8 cellular contexts compared by ENCODE assay signal in genomic region chr6:122726649-122727048, GRCh38. TPM values are rescaled to one million over a fixed set of nuclear protein-coding genes. Genes with fewer than 3 reads are reported as not detected.
A peak's percentile ranks its signal among the peaks of the same experiment; 100 is the strongest.
DNase-seq lines count a peak whose midpoint lies in the region; ATAC-seq and TF ChIP-seq lines count a peak whose summit lies in the region.

No MANE protein-coding gene starts in this region.

- no peaks in the 10 kb centered on the region for H3K36me3 Mint-ChIP-seq in Calu3 (ENCODE audit: insufficient read depth, unreplicated experiment)

- intact Hi-C loops in Calu3 (cut with micrococcal nuclease; ENCODE audit: unreplicated experiment) (loop anchor here (1.0 to 5.0 kb wide), 3 partner anchors 116 to 249 kb away; partner anchors contain the start of gene PKIB), tibial artery (cut with DNase I; ENCODE audit: low total_unique reads) (no loop called here)

- no peak overlapping the region for H3K4me3 ChIP-seq in HFF-Myc (replicated peaks; ENCODE audit: low read depth, low read length)
- H3K4me3 ChIP-seq in tibial artery = no peak overlapping the region

- CTCF ChIA-PET in Calu3 (lab: Charles Lee) = interaction anchor here (0.8 to 1.8 kb wide), 4 partner anchors 30 to 235 kb away, joined by 3 to 10 read pairs (median 6); partner anchors contain the start of gene PKIB

- H3K4me1 Mint-ChIP-seq in Calu3 (ENCODE audit: low read depth, unreplicated experiment) = no peaks in the 10 kb centered on the region

- no peaks in the 10 kb centered on the region for H3K4me1 ChIP-seq in tibial artery

- no TSS peak for BruUV-seq in Calu3 (replicated peaks; lab: Mats Ljungman, UMichigan)

- peak; percentile 60; the same call in 1 of the 3 replicates for ATAC-seq in SK-N-SH treated with all-trans-retinoic acid at 6 μM for 48 hours

- no peak overlapping the region for H3K27ac Mint-ChIP-seq in Calu3 (ENCODE audit: unreplicated experiment)

- H3K27ac ChIP-seq in tibial artery = no peak overlapping the region

- H3K27me3 Mint-ChIP-seq in Calu3 (ENCODE audit: unreplicated experiment) = no peaks in the 10 kb centered on the region

- H3K9me3 Mint-ChIP-seq in Calu3 (ENCODE audit: low read depth, unreplicated experiment) = no peaks in the 10 kb centered on the region

- TF ChIP-seq CTCF in Calu3 (IDR thresholded peaks at IDR 0.05; ENCODE audit: unreplicated experiment) = no peak
- TF ChIP-seq CTCF in HFF-Myc (IDR thresholded peaks at IDR 0.05; ENCODE audit: low read depth, low read length, missing control alignments) = peak; percentile 58
- peak in 1 of 2 experiments; percentile 13 for TF ChIP-seq CTCF in tibial artery (IDR thresholded peaks at IDR 0.05)

- no peaks in the 10 kb centered on the region for H3K36me3 ChIP-seq in tibial artery

- peaks cover 0 to 7% of the 10 kb centered on the region in 2 donors for H3K27me3 ChIP-seq in tibial artery

- no peak overlapping the region for H3K4me3 Mint-ChIP-seq in Calu3 (ENCODE audit: low read depth, unreplicated experiment)

- DNase-seq in Calu3 = peak; percentile 42
- DNase-seq in HFF-Myc (ENCODE audit: extremely low read depth, low read depth) = no peak
- DNase-seq in kidney glomerular epithelial cell (lab: John Stamatoyannopoulos, UW) = peak; percentile 14
- DNase-seq in NK-92 treated with Interleukin-12 subunit alpha and Interleukin-12 subunit beta, amount 100 ng/mL, for 24 hours (lab: John Stamatoyannopoulos, UW) = no peak
- DNase-seq in activated T-cell treated with anti-CD3 and anti-CD28 coated beads for 4 hours = no peak
- DNase-seq in tibial artery = no peak
- no peak for DNase-seq in putamen (ENCODE audit: low spot score)

- no peaks in the 10 kb centered on the region for H3K9me3 ChIP-seq in tibial artery

TF ChIP-seq in SK-N-SH treated with all-trans-retinoic acid at 6 μM for 48 hours, 23 proteins besides CTCF, POLR2A, EP300 and RAD21:
- TF ChIP-seq OSR1 (CRISPR knock-in tag; IDR thresholded peaks at IDR 0.05) (no peak), CREB5 (CRISPR knock-in tag; IDR thresholded peaks at IDR 0.05; ENCODE audit: low read depth) (no peak), ZNF70 (CRISPR knock-in tag; IDR thresholded peaks at IDR 0.05) (no peak)

RNA-seq across cellular contexts. Expression of gene FABP7, which starts 52.9 kb away (rescaled TPM):
- total RNA-seq in Calu3 (2022) = not detected in 2 replicates

Comparison
In these comparisons a context has a peak if more than half of its experiments do, and no peak if none do; other contexts are left out.
1. DNase-seq: peak in Calu3 (single experiment) and kidney glomerular epithelial cell (single experiment); none in HFF-Myc (single experiment), NK-92 treated with Interleukin-12 subunit alpha and Interleukin-12 subunit beta, amount 100 ng/mL, for 24 hours (single experiment), activated T-cell treated with anti-CD3 and anti-CD28 coated beads for 4 hours (single experiment), tibial artery (0 of 2) and putamen (single experiment).